17 cellular contexts compared by ENCODE assay signal in genomic region chr1:85326851-85327250, GRCh38. TPM values are rescaled to one million over a fixed set of nuclear protein-coding genes. Genes with fewer than 3 reads are reported as not detected.
A peak's percentile ranks its signal among the peaks of the same experiment; 100 is the strongest.
DNase-seq lines count a peak whose midpoint lies in the region; ATAC-seq, FAIRE-seq and TF ChIP-seq lines count a peak whose summit lies in the region.
"Had no signal": no experiment of that assay in that cellular context is flagged by ENCODE, and none has a peak within 500 bp of the region (broad histone marks: within the 10 kb centered on the region; RNA-seq: fewer than 3 reads in every experiment).

No MANE protein-coding gene starts in this region.

- H3K4me2 ChIP-seq in SK-N-SH, result no peak overlapping the region
- no peak overlapping the region for H3K4me2 ChIP-seq in PC-3 (ENCODE audit: low read length)

- H3K27ac ChIP-seq in SK-N-SH (ENCODE audit: low read depth in 2 of 2, low read length in 1 of 2) (peak overlapping the region; percentile 71 to 100; a peak in 3 of 4 replicates), PC-3 (ENCODE audit: low read length) (peak overlapping the region; percentile 90), epithelial cell of prostate (peak overlapping the region; percentile 34)
- H3K27ac ChIP-seq: 22Rv1, RWPE1 had no signal

- POLR2A ChIA-PET in SK-N-SH (lab: Yijun Ruan, JAX) (no interaction called here), PC-3 (lab: Charles Lee; ENCODE audit: unreplicated experiment) (no interaction called here)

- H3K4me1 ChIP-seq in SK-N-SH (ENCODE audit: control insufficient read depth in 1 of 2, insufficient read depth in 2 of 2, low read depth in 1 of 2, low read length in 1 of 2) (peaks cover 17 to 67% of the 10 kb centered on the region in 2 experiments), PC-3 (ENCODE audit: insufficient read depth, low read length) (peaks cover 77% of the 10 kb centered on the region)

- TF ChIP-seq EP300 in SK-N-SH (IDR thresholded peaks at IDR 0.05; ENCODE audit: borderline replicate concordance in 1 of 2, low read depth in 1 of 2, low read length in 1 of 2), result no peak

- H3K27me3 ChIP-seq in SK-N-SH (ENCODE audit: insufficient read depth) (no peaks in the 10 kb centered on the region), PC-3 (ENCODE audit: low read length) (no peaks in the 10 kb centered on the region)

- no peaks in the 10 kb centered on the region for H3K9me3 ChIP-seq in SK-N-SH
- no peaks in the 10 kb centered on the region for H3K9me3 ChIP-seq in PC-3 (ENCODE audit: low read length)

- H4K20me1 ChIP-seq in SK-N-SH (ENCODE audit: insufficient read depth) (no peaks in the 10 kb centered on the region), PC-3 (ENCODE audit: low read length) (no peaks in the 10 kb centered on the region)

- TF ChIP-seq RAD21 in SK-N-SH (IDR thresholded peaks at IDR 0.05; ENCODE audit: low read length), result no peak

- FAIRE-seq in urothelium cell line (lab: Jason Lieb, UNC), result no peak
- FAIRE-seq: K562 had no signal

- peak overlapping the region; percentile 59; the same call in 1 of the 2 replicates for H3K9ac ChIP-seq in SK-N-SH
- no peak overlapping the region for H3K9ac ChIP-seq in PC-3 (ENCODE audit: low read length)

- H3K79me2 ChIP-seq in SK-N-SH (ENCODE audit: insufficient read depth) (peaks cover 73% of the 10 kb centered on the region), PC-3 (ENCODE audit: low read length) (peaks cover 41% of the 10 kb centered on the region)

- intact Hi-C loops in PC-3 (cut with micrococcal nuclease), result loop anchor here (5.0 kb wide), 2 partner anchors 70 to 255 kb away; partner anchors contain the start of gene CCN1

- H2AFZ ChIP-seq in SK-N-SH (ENCODE audit: low read depth), result no peak overlapping the region
- no peak overlapping the region for H2AFZ ChIP-seq in PC-3 (ENCODE audit: low read length)

- DNase-seq in SK-N-SH (no peak), PC-3 (no peak), epithelial cell of prostate (ENCODE audit: low read depth, low spot score) (no peak), DMS 273 treated with DMSO at 0.1 percent for 48 hours (lab: John Stamatoyannopoulos, UW) (no peak), NCI-H2196 treated with DMSO at 0.1 percent for 48 hours (lab: John Stamatoyannopoulos, UW; ENCODE audit: unreplicated experiment) (no peak), urothelium cell line (ENCODE audit: low spot score) (no peak)
- DNase-seq: HCEC 1CT, Kasumi-1, NCI-H1105 treated with DMSO at 0.1 percent for 48 hours, NCI-H2029, NCI-H2227 treated with DMSO at 0.1 percent for 48 hours, NCI-H526 treated with DMSO at 0.1 percent for 48 hours, SHP77 treated with DMSO at 0.1 percent for 48 hours had no signal

- CTCF ChIA-PET in SK-N-SH (lab: Yijun Ruan, JAX) (interaction anchor here (1.5 kb wide), 1 partner anchor 18 kb away, joined by 3 read pairs; no protein-coding TSS in a partner anchor), PC-3 (lab: Charles Lee) (no interaction called here)

- WGBS in SK-N-SH (ENCODE audit: low lambda C conversion rate), result 95% methylated on average over 5 of the region's 5 CpGs

- ATAC-seq in SK-N-SH treated with all-trans-retinoic acid at 6 μM for 48 hours, result no peak
- ATAC-seq in PC-3, result no peak
- ATAC-seq: K562 had no signal

- BruUV-seq in PC-3 (replicated peaks; lab: Mats Ljungman, UMichigan), result no TSS peak

- peaks cover 80% of the 10 kb centered on the region for H3F3A ChIP-seq in SK-N-SH (replicated peaks; ENCODE audit: insufficient read depth)
- peaks cover 7% of the 10 kb centered on the region for H3F3A ChIP-seq in PC-3 (ENCODE audit: low read length, unreplicated experiment)

- no peak for TF ChIP-seq CTCF in SK-N-SH (IDR thresholded peaks at IDR 0.05)
- no peak for TF ChIP-seq CTCF in PC-3 (conservative IDR thresholded peaks at IDR 0.05; ENCODE audit: low read depth, low read length)

- H3K9me2 ChIP-seq in SK-N-SH (no peaks in the 10 kb centered on the region), PC-3 (replicated peaks; ENCODE audit: low read length) (no peaks in the 10 kb centered on the region)

- H3K4me3 ChIP-seq in SK-N-SH (ENCODE audit: low read depth in 2 of 2, low read length in 1 of 2), result no peak overlapping the region
- H3K4me3 ChIP-seq in PC-3 (ENCODE audit: low read length), result no peak overlapping the region
- H3K4me3 ChIP-seq: K562 had no signal

- peaks cover 2 to 9% of the 10 kb centered on the region in 2 experiments for H3K36me3 ChIP-seq in SK-N-SH (replicated peaks in 1 of 2; ENCODE audit: control insufficient read depth in 1 of 2, insufficient read depth in 2 of 2, low read length in 1 of 2)
- no peaks in the 10 kb centered on the region for H3K36me3 ChIP-seq in PC-3 (ENCODE audit: low read depth, low read length)

TF ChIP-seq in SK-N-SH, 30 proteins besides CTCF, POLR2A, EP300 and RAD21 (continues in another document):
- TF ChIP-seq JUND (IDR thresholded peaks at IDR 0.05) (no peak), TAF1 (IDR thresholded peaks at IDR 0.05; ENCODE audit: borderline replicate concordance, low read depth, low read length) (no peak), YY1 (IDR thresholded peaks at IDR 0.05; ENCODE audit: low read depth) (no peak), USF2 (IDR thresholded peaks at IDR 0.05; ENCODE audit: borderline replicate concordance, low read depth, low read length) (no peak), SIN3A (IDR thresholded peaks at IDR 0.05; ENCODE audit: borderline replicate concordance, low read depth, low read length) (no peak), GABPA (IDR thresholded peaks at IDR 0.05; ENCODE audit: low read depth) (no peak), PBX3 (IDR thresholded peaks at IDR 0.05) (no peak), TCF12 (IDR thresholded peaks at IDR 0.05) (no peak)

TF ChIP-seq in SK-N-SH treated with all-trans-retinoic acid at 6 μM for 48 hours, 23 proteins besides CTCF, POLR2A, EP300 and RAD21:
- TF ChIP-seq ISL1 (CRISPR knock-in tag; IDR thresholded peaks at IDR 0.05) (no peak), OSR1 (CRISPR knock-in tag; IDR thresholded peaks at IDR 0.05) (no peak), ESRRG (CRISPR knock-in tag; IDR thresholded peaks at IDR 0.05) (no peak), GLIS3 (CRISPR knock-in tag; IDR thresholded peaks at IDR 0.05) (no peak)

RNA-seq across cellular contexts. Expression of gene BCL10, which starts 50.4 kb away (rescaled TPM):
- polyA plus RNA-seq in SK-N-SH (2012; rRNA removed), result 5.8 and 6.6 TPM in 2 replicates
- 7.2 and 8.0 TPM in 2 replicates for polyA plus RNA-seq in SK-N-SH (2012; cell fraction: cytosol; rRNA removed)
- 5.5 and 7.7 TPM in 2 replicates for polyA plus RNA-seq in SK-N-SH (2012; cell fraction: nucleus; rRNA removed)
- total RNA-seq in PC-3 (2014; rRNA removed), result 28.1 and 29.9 TPM in 2 replicates

Comparison
In these comparisons a context has a peak if more than half of its experiments do, and no peak if none do; other contexts are left out.
1. H3K27ac ChIP-seq: peak in every context shown above with its lines; median percentile 90 in PC-3; 86 in SK-N-SH; 34 in epithelial cell of prostate.